Comparison of ENCODE assay signal across 8 cellular contexts in genomic region chr11:112219476-112220232, GRCh38. TPM values are rescaled to one million over a fixed set of nuclear protein-coding genes. Genes with fewer than 3 reads are reported as not detected.
DNase-seq lines count a peak whose midpoint lies in the region; ATAC-seq and TF ChIP-seq lines count a peak whose summit lies in the region.

No MANE protein-coding gene starts in this region.

- H2BK5ac ChIP-seq in mesendoderm (ENCODE audit: low read length) = no peak overlapping the region

- H3K9me3 Mint-ChIP-seq in effector memory CD8-positive, alpha-beta T cell = no peaks in the 10 kb centered on the region

- H3K4me1 ChIP-seq in mesendoderm (ENCODE audit: control insufficient read depth, low read depth, low read length) = no peaks in the 10 kb centered on the region
- peaks cover 9% of the 10 kb centered on the region for H3K4me1 ChIP-seq in upper lobe of right lung

- H3K79me2 ChIP-seq in mesendoderm (ENCODE audit: control insufficient read depth, insufficient read depth, low read length) = no peaks in the 10 kb centered on the region

- no peak overlapping the region for H3K4me2 ChIP-seq in mesendoderm (ENCODE audit: low read length)

- no peak overlapping the region for H3K56ac ChIP-seq in mesendoderm (ENCODE audit: low read length)

- DNase-seq in DMS79 treated with DMSO at 0.1 percent for 48 hours (lab: John Stamatoyannopoulos, UW) = peak; percentile 85
- DNase-seq in NCI-H446 treated with DMSO at 0.1 percent for 48 hours (lab: John Stamatoyannopoulos, UW) = peak; percentile 41
- DNase-seq in activated CD4-positive, alpha-beta T cell treated with anti-CD3 and anti-CD28 coated beads for 48 hours = peak; percentile 24
- DNase-seq in effector memory CD8-positive, alpha-beta T cell = peak; percentile 51 to 56 (median 54)
- peak; percentile 77 for DNase-seq in mesendoderm
- no peak for DNase-seq in upper lobe of right lung

- H3K27ac ChIP-seq in mesendoderm (ENCODE audit: low read depth, low read length) (no peak overlapping the region), upper lobe of right lung (no peak overlapping the region)

- TF ChIP-seq CTCF in upper lobe of right lung (IDR thresholded peaks at IDR 0.05) = peak; percentile 83

- no peak overlapping the region for H3K23ac ChIP-seq in mesendoderm (ENCODE audit: low read length)

- WGBS in mesendoderm (ENCODE audit: extremely low coverage, insufficient coverage, low lambda C conversion rate) = no CpG with 5 or more reads among the region's 7 CpGs

- intact Hi-C loops in upper lobe of right lung (cut with DNase I) = loop anchor here (2.0 kb wide), 1 partner anchor 61 kb away; no protein-coding TSS in a partner anchor

- H3K4me1 Mint-ChIP-seq in effector memory CD8-positive, alpha-beta T cell (ENCODE audit: low read depth in 2 of 2) = peaks cover 0 to 2% of the 10 kb centered on the region in 2 donors

- H3K36me3 ChIP-seq in mesendoderm (ENCODE audit: control insufficient read depth, insufficient read depth, low read length) (no peaks in the 10 kb centered on the region), upper lobe of right lung (no peaks in the 10 kb centered on the region)

- H3K4ac ChIP-seq in mesendoderm (ENCODE audit: low read depth, low read length) = no peak overlapping the region

- H3K4me3 ChIP-seq in mesendoderm (ENCODE audit: low read length) (no peak overlapping the region), upper lobe of right lung (no peak overlapping the region)

- no peak overlapping the region for H2AK5ac ChIP-seq in mesendoderm (ENCODE audit: low read length)

- H3K36me3 Mint-ChIP-seq in effector memory CD8-positive, alpha-beta T cell (ENCODE audit: insufficient read depth) = no peaks in the 10 kb centered on the region

- no peaks in the 10 kb centered on the region for H3K27me3 ChIP-seq in mesendoderm (ENCODE audit: insufficient read depth, low read length, poor library complexity)
- H3K27me3 ChIP-seq in upper lobe of right lung = no peaks in the 10 kb centered on the region

- no peak overlapping the region for H3K27ac Mint-ChIP-seq in effector memory CD8-positive, alpha-beta T cell

- no peak overlapping the region for H3K18ac ChIP-seq in mesendoderm (ENCODE audit: low read length)

- H4K5ac ChIP-seq in mesendoderm (ENCODE audit: low read length) = no peak overlapping the region

- H3K79me1 ChIP-seq in mesendoderm (ENCODE audit: low read length) = no peaks in the 10 kb centered on the region

- no peaks in the 10 kb centered on the region for H3K27me3 Mint-ChIP-seq in effector memory CD8-positive, alpha-beta T cell

- H2BK120ac ChIP-seq in mesendoderm (ENCODE audit: low read depth, low read length) = no peak overlapping the region

- no peak overlapping the region for H4K8ac ChIP-seq in mesendoderm (ENCODE audit: low read depth, low read length)

- H2BK15ac ChIP-seq in mesendoderm (replicated peaks; ENCODE audit: low read depth) = no peak overlapping the region

- ATAC-seq in GM19463 (IDR thresholded peaks at IDR 0.05; ENCODE audit: unreplicated experiment) (peak; percentile 98), HG03442 (IDR thresholded peaks at IDR 0.05; ENCODE audit: unreplicated experiment) (peak; percentile 94), upper lobe of right lung (peak; percentile 97)
- peak; percentile 100 for ATAC-seq in effector memory CD8-positive, alpha-beta T cell (replicated peaks)

- no peak overlapping the region for H3K4me3 Mint-ChIP-seq in effector memory CD8-positive, alpha-beta T cell

- H3K9me3 ChIP-seq in upper lobe of right lung = no peaks in the 10 kb centered on the region

- H3K9ac ChIP-seq in mesendoderm (ENCODE audit: low read length) = no peak overlapping the region

RNA-seq across cellular contexts. Expression of gene PTS, which starts 6.6 kb away (rescaled TPM):
- 50.1 TPM for polyA plus RNA-seq in mesendoderm (2013, experiment 1 of 2)
- 46.6 TPM for polyA plus RNA-seq in mesendoderm (2013, experiment 2 of 2)
- total RNA-seq in upper lobe of right lung = 22.5 TPM

RNA-seq across cellular contexts. Expression of gene PLET1, which starts 41.0 kb away (rescaled TPM):
- polyA plus RNA-seq in mesendoderm (2013, experiment 1 of 2) = not detected
- polyA plus RNA-seq in mesendoderm (2013, experiment 2 of 2) = not detected
- total RNA-seq in upper lobe of right lung = not detected

RNA-seq across cellular contexts. Expression of gene BCO2, which starts 44.3 kb away (rescaled TPM):
- 0.41 TPM for polyA plus RNA-seq in mesendoderm (2013, experiment 1 of 2)
- 0.20 TPM for polyA plus RNA-seq in mesendoderm (2013, experiment 2 of 2)
- 7.7 TPM for total RNA-seq in upper lobe of right lung

RNA-seq across cellular contexts. Expression of gene TEX12, which starts 52.5 kb away (rescaled TPM):
- 0.07 TPM for polyA plus RNA-seq in mesendoderm (2013, experiment 1 of 2)
- polyA plus RNA-seq in mesendoderm (2013, experiment 2 of 2) = 0.06 TPM
- total RNA-seq in upper lobe of right lung = not detected

RNA-seq across cellular contexts. Expression of gene IL18, which starts 55.8 kb away (rescaled TPM):
- 0.37 TPM for polyA plus RNA-seq in mesendoderm (2013, experiment 1 of 2)
- 0.56 TPM for polyA plus RNA-seq in mesendoderm (2013, experiment 2 of 2)
- total RNA-seq in upper lobe of right lung = 49.9 TPM
